ENCODE assay signal across 10 cellular contexts in the genomic region with DNA sequence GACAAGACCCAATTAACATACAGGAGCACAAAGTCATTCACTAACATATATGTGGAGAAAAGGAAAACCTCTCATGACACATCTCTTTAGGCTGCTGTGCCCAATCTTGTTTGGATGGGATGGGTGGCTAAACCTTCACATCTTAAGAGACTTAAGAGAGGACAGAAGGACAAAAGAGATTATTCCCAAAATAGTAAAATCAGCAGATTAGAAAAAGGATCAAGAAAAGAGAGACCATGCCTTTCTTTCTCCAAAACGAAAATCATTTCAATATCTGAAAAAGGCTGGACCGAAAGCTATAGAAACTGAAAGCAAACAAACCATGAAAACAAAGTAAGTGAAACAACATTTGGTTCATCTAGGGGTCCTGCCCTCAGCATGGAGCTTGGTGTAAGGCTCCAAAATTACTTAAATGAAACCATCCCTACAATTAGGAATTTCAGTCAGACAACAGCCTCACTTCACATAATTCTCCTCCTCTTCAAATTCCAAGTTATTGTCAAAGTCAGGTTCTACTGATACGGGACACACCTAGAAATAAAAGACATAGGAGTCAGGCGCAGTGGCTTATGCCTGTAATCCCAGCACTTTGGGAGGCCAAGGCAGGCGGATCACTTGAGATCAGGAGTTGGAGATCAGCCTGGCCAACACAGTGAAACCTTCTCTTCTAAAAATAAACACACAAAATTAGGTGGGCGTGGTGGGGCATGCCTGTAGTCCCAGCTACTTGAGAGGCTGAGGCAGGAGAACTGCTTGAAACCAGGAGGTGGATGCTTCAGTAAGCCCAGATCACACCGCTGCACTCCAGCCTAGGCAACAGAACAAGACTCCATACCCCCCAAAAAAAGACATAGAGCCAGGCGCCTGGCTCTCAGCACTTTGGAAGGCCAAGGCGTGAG. TPM values are rescaled to one million over a fixed set of nuclear protein-coding genes. Genes with fewer than 3 reads are reported as not detected.
A peak's percentile ranks its signal among the peaks of the same experiment; 100 is the strongest.
DNase-seq lines count a peak whose midpoint lies in the region; ATAC-seq and TF ChIP-seq lines count a peak whose summit lies in the region.
"Had no signal": no experiment of that assay in that cellular context is flagged by ENCODE, and none has a peak within 500 bp of the region (broad histone marks: within the 10 kb centered on the region; RNA-seq: fewer than 3 reads in every experiment).

No MANE protein-coding gene starts in this region.

- H3K9ac ChIP-seq in DND-41 (ENCODE audit: low read depth, low read length), result no peak overlapping the region

- H3K27me3 ChIP-seq in DND-41 (ENCODE audit: insufficient read depth, low read length, poor library complexity), result no peaks in the 10 kb centered on the region
- H3K27me3 ChIP-seq in neutrophil, result no peaks in the 10 kb centered on the region
- H3K27me3 ChIP-seq: SJSA1 had no signal

- ATAC-seq in DND-41 (ENCODE audit: insufficient read depth, low read depth), result no peak
- ATAC-seq in HG02588 (IDR thresholded peaks at IDR 0.05; ENCODE audit: unreplicated experiment), result no peak
- no peak for ATAC-seq in GM18517 (IDR thresholded peaks at IDR 0.05; ENCODE audit: unreplicated experiment)

- H3K9me3 ChIP-seq in DND-41 (ENCODE audit: insufficient read depth, low read length, severe bottlenecking) (no peaks in the 10 kb centered on the region), neutrophil (no peaks in the 10 kb centered on the region)
- H3K9me3 ChIP-seq: SJSA1 had no signal

- H3K4me2 ChIP-seq in DND-41 (ENCODE audit: insufficient read depth, low read length), result peak overlapping the region; percentile 31; the same call in 1 of the 2 replicates

- peaks cover 99% of the 10 kb centered on the region for H3K79me2 ChIP-seq in DND-41 (ENCODE audit: insufficient read depth, low read length)

- no peak for DNase-seq in DND-41
- peak; percentile 74 for DNase-seq in NCI-H82 (lab: John Stamatoyannopoulos, UW)
- peak; percentile 23 for DNase-seq in dermis blood vessel endothelial cell
- DNase-seq in NCI-H2107 treated with DMSO at 0.1 percent for 48 hours (lab: John Stamatoyannopoulos, UW; ENCODE audit: unreplicated experiment), result no peak
- DNase-seq in inferior parietal cortex (ENCODE audit: extremely low spot score), result no peak
- DNase-seq: KG1 had no signal

- no peak for TF ChIP-seq CTCF in DND-41 (IDR thresholded peaks at IDR 0.05; ENCODE audit: borderline replicate concordance, extremely low read depth, low read length, poor library complexity, severe bottlenecking)
- no peak for TF ChIP-seq CTCF in neutrophil (IDR thresholded peaks at IDR 0.05)

- H2AFZ ChIP-seq in DND-41 (ENCODE audit: low read depth, low read length), result no peak overlapping the region

- H3K4me3 ChIP-seq in DND-41 (ENCODE audit: low read depth in 1 of 2, low read length in 2 of 2), result no peak overlapping the region
- no peak overlapping the region for H3K4me3 ChIP-seq in neutrophil (ENCODE audit: low read depth in 1 of 2, low read length in 1 of 2)
- H3K4me3 ChIP-seq: SJSA1 had no signal

- peaks cover 89% of the 10 kb centered on the region for H4K20me1 ChIP-seq in DND-41 (ENCODE audit: insufficient read depth, low read length)

- H3K27ac ChIP-seq in DND-41 (ENCODE audit: low read length), result no peak overlapping the region
- H3K27ac ChIP-seq in neutrophil, result peak overlapping the region; percentile 63
- H3K27ac ChIP-seq: SJSA1 had no signal

- H3K36me3 ChIP-seq in DND-41 (ENCODE audit: insufficient read depth, low read length), result peaks cover 23% of the 10 kb centered on the region
- H3K36me3 ChIP-seq in neutrophil, result no peaks in the 10 kb centered on the region

- H3K4me1 ChIP-seq in DND-41 (ENCODE audit: insufficient read depth, low read length) (peaks cover 31% of the 10 kb centered on the region), neutrophil (ENCODE audit: control insufficient read depth in 1 of 2, insufficient read depth in 1 of 2, low read depth in 1 of 2, low read length in 1 of 2) (peaks cover 29 to 42% of the 10 kb centered on the region in 2 experiments)

RNA-seq across cellular contexts. Expression of gene STARD7, which starts 5.2 kb away (rescaled TPM):
- 284 and 301 TPM in 2 replicates for total RNA-seq in dermis blood vessel endothelial cell

RNA-seq across cellular contexts. Expression of gene DUSP2, which starts 58.1 kb away (rescaled TPM):
- total RNA-seq in dermis blood vessel endothelial cell, result 0.34 and 0.98 TPM in 2 replicates

Comparison
In these comparisons a context has a peak if more than half of its experiments do, and no peak if none do; other contexts are left out.
1. DNase-seq: peak in NCI-H82 (single experiment) and dermis blood vessel endothelial cell (single experiment); none in DND-41 (single experiment), NCI-H2107 treated with DMSO at 0.1 percent for 48 hours (single experiment) and inferior parietal cortex (single experiment).